8 cellular contexts compared by ENCODE assay signal in the genomic region with DNA sequence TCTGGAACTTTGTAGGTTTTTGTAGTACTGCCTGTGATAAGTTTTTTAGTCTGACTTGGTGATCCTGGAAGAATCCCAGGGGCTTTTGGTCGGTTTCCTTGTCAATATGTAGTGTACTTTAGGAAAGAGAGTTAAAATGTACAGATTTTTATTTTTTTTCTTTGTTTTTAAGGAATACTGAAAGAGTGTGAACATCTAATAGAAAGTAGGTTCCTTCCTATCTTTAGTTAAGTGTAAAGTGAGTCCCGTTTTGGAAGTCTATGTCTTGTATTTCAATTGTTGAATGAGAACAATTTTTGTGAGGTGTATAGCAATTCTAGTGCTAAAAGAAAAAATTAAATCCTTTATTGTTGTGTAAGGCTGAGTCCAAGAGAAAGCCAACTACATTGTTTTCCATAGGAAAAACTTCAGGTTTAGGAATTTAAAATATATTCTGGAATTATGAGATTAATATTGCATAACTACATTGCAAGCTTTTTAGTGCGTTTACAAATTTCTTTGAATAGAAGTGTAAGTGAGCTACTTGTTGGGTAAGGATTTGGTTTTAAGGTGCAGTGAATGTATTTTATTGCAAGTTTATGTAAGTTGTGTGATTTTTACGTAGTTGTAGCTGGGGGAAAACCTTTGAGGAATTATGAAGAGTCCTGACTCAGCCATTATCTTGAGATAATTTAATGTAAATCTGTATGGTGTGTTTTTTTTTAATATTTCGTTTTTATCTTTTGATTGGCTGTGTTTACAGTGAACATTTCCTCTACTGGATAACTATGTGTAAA. TPM values are rescaled to one million over a fixed set of nuclear protein-coding genes. Genes with fewer than 3 reads are reported as not detected.
DNase-seq lines count a peak whose midpoint lies in the region; ATAC-seq and TF ChIP-seq lines count a peak whose summit lies in the region.

No MANE protein-coding gene starts in this region.

- no peaks in the 10 kb centered on the region for H3K27me3 ChIP-seq in AG04450 (ENCODE audit: control insufficient read depth, insufficient read depth, low read length)
- no peaks in the 10 kb centered on the region for H3K27me3 ChIP-seq in muscle layer of duodenum (ENCODE audit: low read depth, low read length)

- peak overlapping the region; percentile 84 for H3K27ac ChIP-seq in AG04450 (ENCODE audit: low read depth, low read length)
- H3K27ac ChIP-seq in KOPT-K1 (ENCODE audit: low read depth, low read length, poor library complexity, severe bottlenecking): peak overlapping the region; percentile 94
- H3K27ac ChIP-seq in muscle layer of duodenum (ENCODE audit: low read length): peak overlapping the region; percentile 96

- peaks cover 15 to 41% of the 10 kb centered on the region in 2 donors for H3K4me1 ChIP-seq in muscle layer of duodenum (ENCODE audit: control insufficient read depth in 1 of 2, insufficient read depth in 2 of 2, low read length in 2 of 2)

- ATAC-seq in GM19328 (IDR thresholded peaks at IDR 0.05; ENCODE audit: unreplicated experiment) (no peak), GM21528 (IDR thresholded peaks at IDR 0.05; ENCODE audit: low FRiP score, unreplicated experiment) (no peak)

- H3K36me3 ChIP-seq in KOPT-K1 (ENCODE audit: insufficient read depth, low read length) (no peaks in the 10 kb centered on the region), muscle layer of duodenum (ENCODE audit: control insufficient read depth in 1 of 2, insufficient read depth in 2 of 2, low read length in 2 of 2) (peaks cover 0 to 15% of the 10 kb centered on the region in 2 donors)

- H3K4me3 ChIP-seq in AG04450 (ENCODE audit: low read depth, low read length): peak overlapping the region; percentile 94
- H3K4me3 ChIP-seq in choroid plexus epithelial cell (ENCODE audit: low read depth, low read length): peak overlapping the region; percentile 89
- H3K4me3 ChIP-seq in muscle layer of duodenum (ENCODE audit: low read depth in 1 of 2, low read length in 2 of 2): peak overlapping the region; percentile 83 to 96

- H3K9me3 ChIP-seq in AG04450 (ENCODE audit: control insufficient read depth, insufficient read depth, low read length) (no peaks in the 10 kb centered on the region), KOPT-K1 (ENCODE audit: insufficient read depth, low read length, poor library complexity, severe bottlenecking) (no peaks in the 10 kb centered on the region), muscle layer of duodenum (ENCODE audit: control insufficient read depth in 1 of 2, low read length in 2 of 2) (no peaks in the 10 kb centered on the region)

- CTCF ChIA-PET in AG04450 (lab: Charles Lee): interaction anchor here (0.6 to 0.9 kb wide), 2 partner anchors 12 to 340 kb away, joined by 3 read pairs; no protein-coding TSS in a partner anchor

- TF ChIP-seq CTCF in AG04450 (IDR thresholded peaks at IDR 0.05; ENCODE audit: low read depth, low read length): no peak
- TF ChIP-seq CTCF in choroid plexus epithelial cell (conservative IDR thresholded peaks at IDR 0.05; ENCODE audit: low read depth, low read length): no peak

- DNase-seq in AG04450 (ENCODE audit: low read depth, low spot score) (no peak), choroid plexus epithelial cell (ENCODE audit: low read depth) (no peak), dermis blood vessel endothelial cell (no peak), NCI-H1417 treated with DMSO at 0.1 percent for 48 hours (lab: John Stamatoyannopoulos, UW) (no peak)

- POLR2A ChIA-PET in AG04450 (lab: Yijun Ruan, JAX): interaction anchor here (1.0 kb wide), 1 partner anchor 38 kb away, joined by 3 read pairs; no protein-coding TSS in a partner anchor

RNA-seq across cellular contexts. Expression of a gene that starts 1.7 kb away (rescaled TPM):
- 296 and 393 TPM in 2 replicates for polyA plus RNA-seq in AG04450 (2011; rRNA removed)
- polyA minus RNA-seq in AG04450 (2011; rRNA and poly(A)+ RNA removed): 106 and 199 TPM in 2 replicates
- 261 and 330 TPM in 2 replicates for total RNA-seq in dermis blood vessel endothelial cell

RNA-seq across cellular contexts. Expression of a gene that starts 29.7 kb away (rescaled TPM):
- 0.06 TPM in 2 replicates for polyA plus RNA-seq in AG04450 (2011; rRNA removed)
- polyA minus RNA-seq in AG04450 (2011; rRNA and poly(A)+ RNA removed): 0.14 and 0.17 TPM in 2 replicates
- 0.05 TPM in 1 of 2 replicates, not detected in the other for total RNA-seq in dermis blood vessel endothelial cell
